8 cellular contexts compared by ENCODE assay signal in the genomic region with DNA sequence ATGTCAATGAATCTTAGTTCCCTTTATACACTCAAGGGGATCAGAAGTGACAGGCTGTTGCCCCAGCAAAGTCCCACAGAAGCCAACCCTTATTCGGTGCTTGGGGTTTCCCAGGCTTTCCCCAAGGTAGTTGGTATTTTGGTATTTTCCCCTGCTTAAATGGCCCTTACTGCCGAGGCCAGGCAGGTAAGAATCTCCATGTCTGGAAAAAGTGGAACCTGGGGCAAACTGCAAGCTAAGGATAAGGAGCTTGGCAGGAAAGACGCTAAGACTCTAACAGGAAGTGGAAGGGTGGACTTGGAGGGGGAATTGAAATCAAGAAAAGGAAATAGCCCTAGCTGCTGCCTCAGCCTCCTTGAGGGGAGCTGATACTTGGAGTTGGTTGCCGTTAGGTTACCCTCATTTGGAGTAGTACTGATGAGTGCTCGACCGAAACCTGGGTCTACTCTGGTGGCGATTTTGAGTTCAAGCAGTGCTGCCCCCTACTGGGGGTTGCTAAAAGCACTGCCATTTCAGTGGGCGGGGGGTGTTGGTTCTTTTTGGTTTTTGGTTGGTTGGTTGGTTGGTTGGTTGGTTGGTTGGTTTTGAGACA. TPM values are rescaled to one million over a fixed set of nuclear protein-coding genes. Genes with fewer than 3 reads are reported as not detected.
DNase-seq lines count a peak whose midpoint lies in the region; ATAC-seq and TF ChIP-seq lines count a peak whose summit lies in the region.

No MANE protein-coding gene starts in this region.

- H2AK5ac ChIP-seq in IMR-90 (ENCODE audit: low read depth, low read length), result no peak overlapping the region

- DNase-seq in EH (ENCODE audit: low read depth), result peak; percentile 32
- no peak for DNase-seq in IMR-90
- peak; percentile 54 to 57 for DNase-seq in activated CD4-positive, alpha-beta T cell treated with anti-CD3 and anti-CD28 coated beads for 24 hours (ENCODE audit: low read depth in 2 of 2)
- peak; percentile 47 for DNase-seq in nephron progenitor cell
- DNase-seq in tibial nerve (ENCODE audit: low spot score in 2 of 2), result no peak
- no peak for DNase-seq in NCI-H526 treated with DMSO at 0.1 percent for 48 hours (lab: John Stamatoyannopoulos, UW)

- no peak overlapping the region for H3K4ac ChIP-seq in IMR-90 (ENCODE audit: low read depth, low read length)

- H3K27ac Mint-ChIP-seq in dendritic cell treated with granulocyte-macrophage colony-stimulating factor and Interleukin-4, amounts not matched to agents 40 ng/mL and 50 ng/mL, for 4 days, result peak overlapping the region; percentile 81
- H3K27ac Mint-ChIP-seq in nephron progenitor cell, result peak overlapping the region; percentile 49

- H3K4me3 ChIP-seq in IMR-90 (ENCODE audit: insufficient read depth, low read depth, low read length) (no peak overlapping the region), tibial nerve (no peak overlapping the region)

- H3K4me1 Mint-ChIP-seq in dendritic cell treated with granulocyte-macrophage colony-stimulating factor and Interleukin-4, amounts not matched to agents 40 ng/mL and 50 ng/mL, for 4 days (ENCODE audit: low read depth), result peaks cover 95% of the 10 kb centered on the region
- peaks cover 39% of the 10 kb centered on the region for H3K4me1 Mint-ChIP-seq in nephron progenitor cell

- H4K20me1 ChIP-seq in IMR-90 (ENCODE audit: insufficient read depth, low read length), result peaks cover 15% of the 10 kb centered on the region

- ATAC-seq in GM21423 (IDR thresholded peaks at IDR 0.05; ENCODE audit: unreplicated experiment) (peak; percentile 87), IMR-90 (ENCODE audit: low read depth) (no peak)

- 88% methylated on average over 1 of the region's 8 CpGs; no CpG with 5 or more reads in 1 of the 2 experiments for WGBS in IMR-90 (ENCODE audit: extremely low coverage in 2 of 2, insufficient read length in 1 of 2), 2 experiments
- 58 to 61% methylated on average over 8 of the region's 8 CpGs for WGBS in tibial nerve, 2 donors

- H2BK20ac ChIP-seq in IMR-90 (ENCODE audit: low read depth, low read length), result no peak overlapping the region

- H2BK120ac ChIP-seq in IMR-90 (ENCODE audit: low read depth, low read length), result no peak overlapping the region

- H3K27ac ChIP-seq in IMR-90 (ENCODE audit: insufficient read depth, low read length), result no peak overlapping the region
- H3K27ac ChIP-seq in tibial nerve, result peak overlapping the region in 2 of 4 donors; percentile 38 to 40

- no peak overlapping the region for H4K91ac ChIP-seq in IMR-90 (ENCODE audit: insufficient read depth, low read depth, low read length)

- peaks cover 29% of the 10 kb centered on the region for H3K36me3 ChIP-seq in IMR-90 (ENCODE audit: control insufficient read depth, insufficient read depth, low read length)
- H3K36me3 ChIP-seq in tibial nerve, result peaks cover 0 to 51% (median 13%) of the 10 kb centered on the region in 3 donors

- dilution Hi-C loops in IMR-90 (cut with HindIII; ENCODE audit: low sequenced_read_pairs, unreplicated experiment), result no loop called here

- no peak overlapping the region for H3K14ac ChIP-seq in IMR-90 (replicated peaks; ENCODE audit: low read depth, low read length)

- no peak overlapping the region for H3K23ac ChIP-seq in IMR-90 (ENCODE audit: low read depth, low read length)

- no peak overlapping the region for H3K56ac ChIP-seq in IMR-90 (ENCODE audit: extremely low read depth, insufficient read depth, low read length)

- in situ Hi-C loops in IMR-90 (cut with MboI; ENCODE audit: low sequenced_read_pairs), result no loop called here

- no peak overlapping the region for H2AK9ac ChIP-seq in IMR-90 (replicated peaks; ENCODE audit: low read depth, low read length, poor library complexity)

- H3K9me3 ChIP-seq in IMR-90 (ENCODE audit: control insufficient read depth, insufficient read depth, low read length) (no peaks in the 10 kb centered on the region), tibial nerve (no peaks in the 10 kb centered on the region)

- H2BK15ac ChIP-seq in IMR-90 (ENCODE audit: low read depth, low read length), result no peak overlapping the region

- no peaks in the 10 kb centered on the region for H3K27me3 ChIP-seq in IMR-90 (ENCODE audit: control insufficient read depth, insufficient read depth, low read length)
- H3K27me3 ChIP-seq in tibial nerve, result no peaks in the 10 kb centered on the region

- TF ChIP-seq POLR2A in IMR-90 (IDR thresholded peaks at IDR 0.05; ENCODE audit: low read depth, low read length) (no peak), tibial nerve (IDR thresholded peaks at IDR 0.05) (no peak)

- H3K9me1 ChIP-seq in IMR-90 (ENCODE audit: insufficient read depth, low read length), result no peaks in the 10 kb centered on the region; the same call in 1 of the 2 replicates

- no peak overlapping the region for H2BK5ac ChIP-seq in IMR-90 (ENCODE audit: low read depth, low read length, poor library complexity, severe bottlenecking)

- H2AFZ ChIP-seq in IMR-90 (replicated peaks; ENCODE audit: low read length, poor library complexity), result no peak overlapping the region

- no peak overlapping the region for H3K18ac ChIP-seq in IMR-90 (ENCODE audit: low read depth, low read length)

- H3K4me1 ChIP-seq in IMR-90 (ENCODE audit: control insufficient read depth, insufficient read depth, low read length) (peaks cover 14% of the 10 kb centered on the region), tibial nerve (peaks cover 0 to 57% (median 37%) of the 10 kb centered on the region in 4 donors)

- no peak overlapping the region for H4K8ac ChIP-seq in IMR-90 (ENCODE audit: low read depth in 2 of 2, low read length in 2 of 2)

- CTCF ChIA-PET in IMR-90 (lab: Yijun Ruan, JAX), result interaction anchor here (0.6 kb wide), 1 partner anchor 13 kb away, joined by 3 read pairs; the partner anchor contains the start of genes AAMP and PNKD

- POLR2A ChIA-PET in IMR-90 (lab: Charles Lee; ENCODE audit: unreplicated experiment), result no interaction called here

- H3K9me3 Mint-ChIP-seq in dendritic cell treated with granulocyte-macrophage colony-stimulating factor and Interleukin-4, amounts not matched to agents 40 ng/mL and 50 ng/mL, for 4 days, result no peaks in the 10 kb centered on the region
- no peaks in the 10 kb centered on the region for H3K9me3 Mint-ChIP-seq in nephron progenitor cell

- TF ChIP-seq EP300 in tibial nerve (IDR thresholded peaks at IDR 0.05), result peak in 1 of 2 donors; percentile 51

- TF ChIP-seq RAD21 in IMR-90 (IDR thresholded peaks at IDR 0.05; ENCODE audit: low read length), result no peak

- H3K79me1 ChIP-seq in IMR-90 (ENCODE audit: low read depth in 1 of 2, low read length in 2 of 2), result peaks cover 9 to 16% of the 10 kb centered on the region in 2 experiments; a peak in 3 of 4 replicates

- H3K27me3 Mint-ChIP-seq in dendritic cell treated with granulocyte-macrophage colony-stimulating factor and Interleukin-4, amounts not matched to agents 40 ng/mL and 50 ng/mL, for 4 days, result no peaks in the 10 kb centered on the region
- no peaks in the 10 kb centered on the region for H3K27me3 Mint-ChIP-seq in nephron progenitor cell (ENCODE audit: low read depth, poor library complexity)

- intact Hi-C loops in IMR-90 (cut with micrococcal nuclease), result loop anchor here (5.0 kb wide), 1 partner anchor 70 kb away; no protein-coding TSS in a partner anchor
- intact Hi-C loops in dendritic cell treated with granulocyte-macrophage colony-stimulating factor and Interleukin-4, amounts not matched to agents 40 ng/mL and 50 ng/mL, for 4 days (cut with micrococcal nuclease), result loop anchor here (5.0 kb wide), 1 partner anchor 40 kb away; the partner anchor contains the start of gene ARPC2

- TF ChIP-seq CTCF in IMR-90 (conservative IDR thresholded peaks at IDR 0.05; ENCODE audit: low read depth, low read length) (peak; percentile 51), nephron progenitor cell (IDR thresholded peaks at IDR 0.05) (peak; percentile 43), tibial nerve (IDR thresholded peaks at IDR 0.05) (peak; percentile 26 to 47 (median 43))

- no peak overlapping the region for H3K4me3 Mint-ChIP-seq in dendritic cell treated with granulocyte-macrophage colony-stimulating factor and Interleukin-4, amounts not matched to agents 40 ng/mL and 50 ng/mL, for 4 days
- H3K4me3 Mint-ChIP-seq in nephron progenitor cell, result no peak overlapping the region

- no TSS peak for BruUV-seq in IMR-90 (replicated peaks; lab: Mats Ljungman, UMichigan)

- peaks cover 45% of the 10 kb centered on the region for H3K36me3 Mint-ChIP-seq in dendritic cell treated with granulocyte-macrophage colony-stimulating factor and Interleukin-4, amounts not matched to agents 40 ng/mL and 50 ng/mL, for 4 days (ENCODE audit: low read depth)
- peaks cover 30% of the 10 kb centered on the region for H3K36me3 Mint-ChIP-seq in nephron progenitor cell (ENCODE audit: low read depth)

- no peak overlapping the region for H4K5ac ChIP-seq in IMR-90 (ENCODE audit: low read depth, low read length)

- no peak overlapping the region for H3K9ac ChIP-seq in IMR-90 (ENCODE audit: low read depth, low read length)

- H3K4me2 ChIP-seq in IMR-90 (ENCODE audit: low read depth, low read length), result no peak overlapping the region

RNA-seq across cellular contexts. Expression of gene GPBAR1, which starts 3.3 kb away (rescaled TPM):
- total RNA-seq in IMR-90 (2012; rRNA removed), result under 0.01 TPM in 1 of 2 replicates, not detected in the other
- 0.13 and 0.21 TPM in 2 replicates for polyA plus RNA-seq in IMR-90 (2012; rRNA removed)
- polyA plus RNA-seq in IMR-90 (2012; cell fraction: cytosol; rRNA removed), result 0.05 and 0.13 TPM in 2 replicates
- 0.56 and 2.4 TPM in 2 replicates for polyA plus RNA-seq in IMR-90 (2012; cell fraction: nucleus; rRNA removed; ENCODE audit: low replicate concordance)
- 10 to 100 TPM in 2 of 4 donors, 1 to 10 TPM in 2; 4.6 to 37.8 (median 13.5) TPM for total RNA-seq in tibial nerve

RNA-seq across cellular contexts. Expression of gene AAMP, which starts 12.5 kb away (rescaled TPM):
- total RNA-seq in IMR-90 (2012; rRNA removed) (112 and 118 TPM in 2 replicates), tibial nerve (100 to 1,000 TPM; 111 to 179 (median 143) TPM)
- 104 and 108 TPM in 2 replicates for polyA plus RNA-seq in IMR-90 (2012; rRNA removed)
- polyA plus RNA-seq in IMR-90 (2012; cell fraction: cytosol; rRNA removed), result 132 and 175 TPM in 2 replicates
- 140 and 213 TPM in 2 replicates for polyA plus RNA-seq in IMR-90 (2012; cell fraction: nucleus; rRNA removed; ENCODE audit: low replicate concordance)

RNA-seq across cellular contexts. Expression of gene PNKD, which starts 12.8 kb away (rescaled TPM):
- total RNA-seq in IMR-90 (2012; rRNA removed), result 19.2 and 22.2 TPM in 2 replicates
- 68.5 and 70.1 TPM in 2 replicates for polyA plus RNA-seq in IMR-90 (2012; rRNA removed)
- 86.1 and 87.9 TPM in 2 replicates for polyA plus RNA-seq in IMR-90 (2012; cell fraction: cytosol; rRNA removed)
- 29.9 and 38.4 TPM in 2 replicates for polyA plus RNA-seq in IMR-90 (2012; cell fraction: nucleus; rRNA removed; ENCODE audit: low replicate concordance)
- 10 to 100 TPM; 62.3 to 68.9 (median 63.6) TPM for total RNA-seq in tibial nerve

RNA-seq across cellular contexts. Expression of gene TMBIM1, which starts 34.8 kb away (rescaled TPM):
- total RNA-seq in IMR-90 (2012; rRNA removed), result 78.6 and 102 TPM in 2 replicates
- polyA plus RNA-seq in IMR-90 (2012; rRNA removed), result 81.2 and 84.6 TPM in 2 replicates
- polyA plus RNA-seq in IMR-90 (2012; cell fraction: cytosol; rRNA removed), result 29.3 and 57.5 TPM in 2 replicates
- 45.5 and 46.8 TPM in 2 replicates for polyA plus RNA-seq in IMR-90 (2012; cell fraction: nucleus; rRNA removed; ENCODE audit: low replicate concordance)
- total RNA-seq in tibial nerve, result 100 to 1,000 TPM; 183 to 282 (median 202) TPM

RNA-seq across cellular contexts. Expression of gene ARPC2, which starts 40.5 kb away (rescaled TPM):
- total RNA-seq in IMR-90 (2012; rRNA removed) (635 and 696 TPM in 2 replicates), tibial nerve (100 to 1,000 TPM; 193 to 248 (median 222) TPM)
- 544 and 561 TPM in 2 replicates for polyA plus RNA-seq in IMR-90 (2012; rRNA removed)
- polyA plus RNA-seq in IMR-90 (2012; cell fraction: cytosol; rRNA removed), result 259 and 280 TPM in 2 replicates
- polyA plus RNA-seq in IMR-90 (2012; cell fraction: nucleus; rRNA removed; ENCODE audit: low replicate concordance), result 120 and 334 TPM in 2 replicates

Comparison
In these comparisons a context has a peak if more than half of its experiments do, and no peak if none do; other contexts are left out.
1. DNase-seq: peak in EH (single experiment), activated CD4-positive, alpha-beta T cell treated with anti-CD3 and anti-CD28 coated beads for 24 hours (2 of 2) and nephron progenitor cell (single experiment); none in IMR-90 (single experiment), tibial nerve (0 of 2) and NCI-H526 treated with DMSO at 0.1 percent for 48 hours (single experiment).
2. Peak in every context shown above with its lines, with median percentiles within 50 percentile points of each other: CTCF ChIP-seq.